2 cellular contexts compared by ENCODE assay signal in the genomic region with DNA sequence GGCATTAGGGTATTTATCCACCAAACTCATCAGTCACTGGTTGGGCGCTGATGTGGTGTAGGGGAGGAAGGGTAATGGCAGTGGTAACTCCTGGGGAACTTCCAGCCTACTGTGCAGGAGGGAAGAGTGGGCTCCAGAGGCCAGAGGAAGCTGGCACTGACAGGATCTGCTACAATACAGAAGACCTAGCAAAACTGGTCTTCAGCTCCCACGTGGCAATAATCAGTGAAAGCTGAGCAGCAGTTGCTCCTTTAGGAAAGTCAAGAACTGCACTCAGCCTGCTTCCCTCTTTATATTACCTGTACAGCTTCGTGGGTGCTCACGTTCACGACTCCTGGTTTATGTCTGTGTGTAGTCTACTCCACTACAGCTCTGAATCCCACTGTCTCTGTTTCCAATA.
TF ChIP-seq lines count a peak whose summit lies in the region.

No MANE protein-coding gene starts in this region.

TF ChIP-seq in IMR-90, 13 proteins besides CTCF, POLR2A, EP300 and RAD21:
- TF ChIP-seq MXI1 (IDR thresholded peaks at IDR 0.05; ENCODE audit: borderline replicate concordance, low read depth, low read length), result no peak
- TF ChIP-seq NFE2L2 (IDR thresholded peaks at IDR 0.05; ENCODE audit: low read depth, low read length), result no peak
- TF ChIP-seq RCOR1 (IDR thresholded peaks at IDR 0.05; ENCODE audit: insufficient replicate concordance, low read length), result no peak
- no peak for TF ChIP-seq MAFK (IDR thresholded peaks at IDR 0.05; ENCODE audit: low read depth, low read length)
- no peak for TF ChIP-seq MAZ (IDR thresholded peaks at IDR 0.05; ENCODE audit: borderline replicate concordance, low read depth, low read length)
- TF ChIP-seq FOS (IDR thresholded peaks at IDR 0.05; ENCODE audit: low read depth, low read length), result no peak
- TF ChIP-seq BHLHE40 (IDR thresholded peaks at IDR 0.05; ENCODE audit: low read depth, low read length), result no peak
- TF ChIP-seq, protein P1, sequence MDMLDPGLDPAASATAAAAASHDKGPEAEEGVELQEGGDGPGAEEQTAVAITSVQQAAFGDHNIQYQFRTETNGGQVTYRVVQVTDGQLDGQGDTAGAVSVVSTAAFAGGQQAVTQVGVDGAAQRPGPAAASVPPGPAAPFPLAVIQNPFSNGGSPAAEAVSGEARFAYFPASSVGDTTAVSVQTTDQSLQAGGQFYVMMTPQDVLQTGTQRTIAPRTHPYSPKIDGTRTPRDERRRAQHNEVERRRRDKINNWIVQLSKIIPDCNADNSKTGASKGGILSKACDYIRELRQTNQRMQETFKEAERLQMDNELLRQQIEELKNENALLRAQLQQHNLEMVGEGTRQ (IDR thresholded peaks at IDR 0.05; ENCODE audit: low read depth, low read length), result no peak
- no peak for TF ChIP-seq CHD1 (IDR thresholded peaks at IDR 0.05; ENCODE audit: low read depth, low read length)
- TF ChIP-seq RFX5 (IDR thresholded peaks at IDR 0.05; ENCODE audit: low read depth, low read length), result no peak

TF ChIP-seq in H1, 55 proteins besides CTCF, POLR2A, EP300 and RAD21:
- no peak for TF ChIP-seq BCL11A (IDR thresholded peaks at IDR 0.05; ENCODE audit: low read depth in 2 of 2, low read length in 2 of 2)
- no peak for TF ChIP-seq BACH1 (IDR thresholded peaks at IDR 0.05; ENCODE audit: low read length)
- TF ChIP-seq, protein P2, sequence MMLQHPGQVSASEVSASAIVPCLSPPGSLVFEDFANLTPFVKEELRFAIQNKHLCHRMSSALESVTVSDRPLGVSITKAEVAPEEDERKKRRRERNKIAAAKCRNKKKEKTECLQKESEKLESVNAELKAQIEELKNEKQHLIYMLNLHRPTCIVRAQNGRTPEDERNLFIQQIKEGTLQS (IDR thresholded peaks at IDR 0.05; ENCODE audit: insufficient read depth, low read depth, low read length), result no peak
- no peak for TF ChIP-seq KDM5A (IDR thresholded peaks at IDR 0.05; ENCODE audit: low read length)
- no peak for TF ChIP-seq SP1 (IDR thresholded peaks at IDR 0.05; ENCODE audit: low read depth, low read length)
- no peak for TF ChIP-seq RNF2 (IDR thresholded peaks at IDR 0.05; ENCODE audit: borderline replicate concordance, low read depth, low read length, missing control alignments, poor library complexity, severe bottlenecking)
- no peak for TF ChIP-seq NRF1 (IDR thresholded peaks at IDR 0.05; ENCODE audit: low read depth, low read length)
- no peak for TF ChIP-seq CBX8 (IDR thresholded peaks at IDR 0.05; ENCODE audit: borderline replicate concordance, low read depth, low read length)
- no peak for TF ChIP-seq SIX5 (IDR thresholded peaks at IDR 0.05; ENCODE audit: low read depth, low read length)
